In genomic region chr17:40306395-40306794, GRCh38 we compare ENCODE assay signal across 12 cellular contexts. TPM values are rescaled to one million over a fixed set of nuclear protein-coding genes. Genes with fewer than 3 reads are reported as not detected.
A peak's percentile ranks its signal among the peaks of the same experiment; 100 is the strongest.
DNase-seq lines count a peak whose midpoint lies in the region; ATAC-seq, FAIRE-seq and TF ChIP-seq lines count a peak whose summit lies in the region.
"Had no signal": no experiment of that assay in that cellular context is flagged by ENCODE, and none has a peak within 500 bp of the region (broad histone marks: within the 10 kb centered on the region; RNA-seq: fewer than 3 reads in every experiment).

No MANE protein-coding gene starts in this region.

- H3K4me1 ChIP-seq in astrocyte (ENCODE audit: insufficient read depth, low read length) (peaks cover 48% of the 10 kb centered on the region), muscle layer of duodenum (ENCODE audit: control insufficient read depth in 1 of 2, insufficient read depth in 2 of 2, low read length in 2 of 2) (peaks cover 59 to 64% of the 10 kb centered on the region in 2 donors)

- peak overlapping the region; percentile 51 for H3K4me2 ChIP-seq in astrocyte (ENCODE audit: low read length)

- H3K9me3 Mint-ChIP-seq in stimulated activated naive CD8-positive, alpha-beta T cell treated with anti-CD3 and anti-CD28 coated beads, Interleukin-15, amount 100 ng/mL, for 72 hours: no peaks in the 10 kb centered on the region
- no peaks in the 10 kb centered on the region for H3K9me3 Mint-ChIP-seq in astrocyte (ENCODE audit: unreplicated experiment)
- H3K9me3 Mint-ChIP-seq: CD14-positive monocyte; stimulated activated naive B cell treated with anti-CD40 and anti-IgM and Interleukin-4, amounts not matched to agents 10 μg/mL and 1 μg/mL and 100 μg/mL, for 72 hours had no signal

- no peaks in the 10 kb centered on the region for H3K36me3 Mint-ChIP-seq in astrocyte (ENCODE audit: low read depth, unreplicated experiment)

- peaks cover 12% of the 10 kb centered on the region for H4K20me1 ChIP-seq in astrocyte (ENCODE audit: insufficient read depth, low read length)

- H3K4me3 ChIP-seq in astrocyte (ENCODE audit: insufficient read depth, low read depth, low read length): no peak overlapping the region
- H3K4me3 ChIP-seq in muscle layer of duodenum (ENCODE audit: low read depth in 1 of 2, low read length in 2 of 2): no peak overlapping the region

- H3K27me3 ChIP-seq in astrocyte (ENCODE audit: insufficient read depth, low read length) (no peaks in the 10 kb centered on the region), muscle layer of duodenum (ENCODE audit: low read depth, low read length) (no peaks in the 10 kb centered on the region)

- H2AFZ ChIP-seq in astrocyte (ENCODE audit: low read depth, low read length): no peak overlapping the region

- no peak for FAIRE-seq in astrocyte (lab: Jason Lieb, UNC)

- peak overlapping the region; percentile 35 to 42 for H3K27ac Mint-ChIP-seq in stimulated activated naive CD8-positive, alpha-beta T cell treated with anti-CD3 and anti-CD28 coated beads, Interleukin-15, amount 100 ng/mL, for 72 hours
- peak overlapping the region; percentile 72 for H3K27ac Mint-ChIP-seq in astrocyte (ENCODE audit: unreplicated experiment)
- H3K27ac Mint-ChIP-seq: CD14-positive monocyte; stimulated activated naive B cell treated with anti-CD40 and anti-IgM and Interleukin-4, amounts not matched to agents 10 μg/mL and 1 μg/mL and 100 μg/mL, for 72 hours had no signal

- no peaks in the 10 kb centered on the region for H3K27me3 Mint-ChIP-seq in stimulated activated naive CD8-positive, alpha-beta T cell treated with anti-CD3 and anti-CD28 coated beads, Interleukin-15, amount 100 ng/mL, for 72 hours
- H3K27me3 Mint-ChIP-seq in astrocyte (ENCODE audit: low read depth, unreplicated experiment): no peaks in the 10 kb centered on the region
- H3K27me3 Mint-ChIP-seq: stimulated activated naive B cell treated with anti-CD40 and anti-IgM and Interleukin-4, amounts not matched to agents 10 μg/mL and 1 μg/mL and 100 μg/mL, for 72 hours had no signal

- no peak overlapping the region for H3K9ac ChIP-seq in astrocyte (ENCODE audit: low read length)

- H3K4me3 Mint-ChIP-seq in stimulated activated naive CD8-positive, alpha-beta T cell treated with anti-CD3 and anti-CD28 coated beads, Interleukin-15, amount 100 ng/mL, for 72 hours: peak overlapping the region; percentile 14 to 24
- H3K4me3 Mint-ChIP-seq in astrocyte (ENCODE audit: unreplicated experiment): no peak overlapping the region
- H3K4me3 Mint-ChIP-seq: CD14-positive monocyte; stimulated activated naive B cell treated with anti-CD40 and anti-IgM and Interleukin-4, amounts not matched to agents 10 μg/mL and 1 μg/mL and 100 μg/mL, for 72 hours had no signal

- no peak for DNase-seq in stimulated activated naive CD8-positive, alpha-beta T cell treated with anti-CD3 and anti-CD28 coated beads, Interleukin-15, amount 100 ng/mL, for 72 hours
- DNase-seq in stimulated activated naive CD8-positive, alpha-beta T cell treated with anti-CD3 and anti-CD28 coated beads, Interleukin-15, Interleukin-2, amounts not matched to agents 100 U/mL and 50 U/mL, for 24 hours: no peak
- DNase-seq in astrocyte (ENCODE audit: low read depth) (no peak), NCI-H524 treated with DMSO at 0.1 percent for 48 hours (lab: John Stamatoyannopoulos, UW) (no peak), NCI-H2029 treated with DMSO at 0.1 percent for 48 hours (lab: John Stamatoyannopoulos, UW) (no peak)
- DNase-seq: effector memory CD4-positive, alpha-beta T cell; hippocampal formation; stimulated activated naive B cell treated with anti-CD40 and anti-IgM and Interleukin-4, amounts not matched to agents 10 μg/mL and 1 μg/mL and 100 μg/mL, for 72 hours had no signal

- peaks cover 23% of the 10 kb centered on the region for H3K4me1 Mint-ChIP-seq in stimulated activated naive CD8-positive, alpha-beta T cell treated with anti-CD3 and anti-CD28 coated beads, Interleukin-15, amount 100 ng/mL, for 72 hours
- H3K4me1 Mint-ChIP-seq in astrocyte (ENCODE audit: low read depth, unreplicated experiment): peaks cover 25% of the 10 kb centered on the region

- H3K27ac ChIP-seq in astrocyte (ENCODE audit: low read depth, low read length): no peak overlapping the region
- H3K27ac ChIP-seq in muscle layer of duodenum (ENCODE audit: low read length): peak overlapping the region; percentile 53

- ATAC-seq in stimulated activated naive CD8-positive, alpha-beta T cell treated with anti-CD3 and anti-CD28 coated beads, Interleukin-15, amount 100 ng/mL, for 72 hours: no peak
- no peak for ATAC-seq in stimulated activated naive CD8-positive, alpha-beta T cell treated with anti-CD3 and anti-CD28 coated beads, Interleukin-15, Interleukin-2, amounts not matched to agents 100 U/mL and 50 U/mL, for 24 hours
- no peak for ATAC-seq in HG02610 (IDR thresholded peaks at IDR 0.05; ENCODE audit: unreplicated experiment)
- ATAC-seq in GM19351 (IDR thresholded peaks at IDR 0.05; ENCODE audit: unreplicated experiment): no peak
- ATAC-seq: stimulated activated naive B cell treated with anti-CD40 and anti-IgM and Interleukin-4, amounts not matched to agents 10 μg/mL and 1 μg/mL and 100 μg/mL, for 72 hours had no signal

- no peaks in the 10 kb centered on the region for H3K9me3 ChIP-seq in astrocyte (ENCODE audit: insufficient read depth, low read depth, low read length)
- no peaks in the 10 kb centered on the region for H3K9me3 ChIP-seq in muscle layer of duodenum (ENCODE audit: control insufficient read depth in 1 of 2, low read length in 2 of 2)

- no peak for TF ChIP-seq CTCF in astrocyte (IDR thresholded peaks at IDR 0.05; ENCODE audit: insufficient read depth, low read depth, low read length)

- H3K36me3 ChIP-seq in astrocyte (ENCODE audit: insufficient read depth, low read length) (peaks cover 7% of the 10 kb centered on the region), muscle layer of duodenum (ENCODE audit: control insufficient read depth in 1 of 2, insufficient read depth in 2 of 2, low read length in 2 of 2) (no peaks in the 10 kb centered on the region)

- H3K79me2 ChIP-seq in astrocyte (ENCODE audit: insufficient read depth, low read length): no peaks in the 10 kb centered on the region

RNA-seq across cellular contexts. Expression of gene RARA, which starts 2.6 kb away (rescaled TPM):
- total RNA-seq in astrocyte: 37.6 and 38.8 TPM in 2 replicates

RNA-seq across cellular contexts. Expression of gene CDC6, which starts 18.7 kb away (rescaled TPM):
- 6.4 and 14.4 TPM in 2 replicates for total RNA-seq in astrocyte

RNA-seq across cellular contexts. Expression of gene GJD3, which starts 58.1 kb away (rescaled TPM):
- total RNA-seq in astrocyte: 0.34 and 0.43 TPM in 2 replicates
